Comparison of ENCODE assay signal across 9 cellular contexts in genomic region chr3:5016218-5017161, GRCh38. TPM values are rescaled to one million over a fixed set of nuclear protein-coding genes. Genes with fewer than 3 reads are reported as not detected.
A peak's percentile ranks its signal among the peaks of the same experiment; 100 is the strongest.
DNase-seq lines count a peak whose midpoint lies in the region; ATAC-seq and TF ChIP-seq lines count a peak whose summit lies in the region.
"Had no signal": no experiment of that assay in that cellular context is flagged by ENCODE, and none has a peak within 500 bp of the region (broad histone marks: within the 10 kb centered on the region; RNA-seq: fewer than 3 reads in every experiment).

No MANE protein-coding gene starts in this region.

- H3K9me3 ChIP-seq in right cardiac atrium (ENCODE audit: control insufficient read depth, low read length) (no peaks in the 10 kb centered on the region), upper lobe of left lung (no peaks in the 10 kb centered on the region)

- no peak for TF ChIP-seq POLR2A in upper lobe of left lung (IDR thresholded peaks at IDR 0.05)

- TF ChIP-seq CTCF in GM12865 (IDR thresholded peaks at IDR 0.05; ENCODE audit: insufficient read depth, low read depth, low read length, missing control alignments) (no peak), upper lobe of left lung (IDR thresholded peaks at IDR 0.05) (no peak)

- H3K27me3 ChIP-seq in right cardiac atrium (ENCODE audit: control insufficient read depth, insufficient read depth) (no peaks in the 10 kb centered on the region), upper lobe of left lung (no peaks in the 10 kb centered on the region)

- H3K4me1 ChIP-seq in right cardiac atrium (ENCODE audit: control insufficient read depth, insufficient read depth, low read length) (peaks cover 16% of the 10 kb centered on the region), upper lobe of left lung (peaks cover 25 to 48% (median 31%) of the 10 kb centered on the region in 4 donors)

- ATAC-seq in GM21723 (IDR thresholded peaks at IDR 0.05; ENCODE audit: unreplicated experiment) (peak; percentile 65), right cardiac atrium (peak; percentile 60 to 81), upper lobe of left lung (ENCODE audit: low FRiP score in 2 of 2) (peak; percentile 48 to 72)

- peak; percentile 59 for DNase-seq in GM12865 (ENCODE audit: low read depth)
- DNase-seq in KBM-7, result peak; percentile 85
- DNase-seq in activated CD4-positive, alpha-beta T cell treated with anti-CD3 and anti-CD28 coated beads, Interleukin-2, amount 50 U/mL, for 1 hour, result peak; percentile 36
- DNase-seq in right cardiac atrium, result peak; percentile 57 to 63 (median 59)
- peak in 1 of 2 donors; percentile 80 for DNase-seq in upper lobe of left lung
- DNase-seq in NCI-H2196 treated with DMSO at 0.1 percent for 48 hours (lab: John Stamatoyannopoulos, UW; ENCODE audit: unreplicated experiment), result no peak
- DNase-seq in ecto neural progenitor cell (ENCODE audit: low spot score), result no peak

- peak in 2 of 4 donors; percentile 55 to 73 for TF ChIP-seq EP300 in upper lobe of left lung (IDR thresholded peaks at IDR 0.05)

- in situ Hi-C loops in KBM-7 (cut with MboI; ENCODE audit: low pct_unique_long_range_greater_than_20kb, low sequenced_read_pairs), result no loop called here

- no peak overlapping the region for H3K4me3 ChIP-seq in GM12865 (ENCODE audit: low read depth, low read length)
- no peak overlapping the region for H3K4me3 ChIP-seq in right cardiac atrium (ENCODE audit: low read length)
- no peak overlapping the region for H3K4me3 ChIP-seq in upper lobe of left lung
- H3K4me3 ChIP-seq: SK-N-MC had no signal

- intact Hi-C loops in right cardiac atrium (cut with DNase I), result loop anchor here in 1 of 4 donors (5.0 kb wide), 1 partner anchor 34 kb away; no protein-coding TSS in a partner anchor

- H3K36me3 ChIP-seq in upper lobe of left lung, result no peaks in the 10 kb centered on the region

- no peak overlapping the region for H3K27ac ChIP-seq in right cardiac atrium (ENCODE audit: low read length)
- peak overlapping the region in 3 of 4 donors; percentile 13 to 56 (median 38) for H3K27ac ChIP-seq in upper lobe of left lung
- H3K27ac ChIP-seq: SK-N-MC had no signal

- WGBS in right cardiac atrium, result 46% methylated on average over 11 of the region's 11 CpGs
- 47 to 58% methylated on average over 11 of the region's 11 CpGs for WGBS in upper lobe of left lung, 2 donors

RNA-seq across cellular contexts. Expression of gene BHLHE40, which starts 37.3 kb away (rescaled TPM):
- total RNA-seq in right cardiac atrium, result 10 to 100 TPM; 33.6 to 65.9 (median 39.2) TPM
- 22.9 TPM for polyA plus RNA-seq in right cardiac atrium
- total RNA-seq in upper lobe of left lung, result 100 to 1,000 TPM in 1 of 6 donors, 10 to 100 TPM in 5; 58.7 to 129 (median 78.6) TPM

Comparison
In these comparisons a context has a peak if more than half of its experiments do, and no peak if none do; other contexts are left out.
1. DNase-seq: peak in GM12865 (single experiment), KBM-7 (single experiment), activated CD4-positive, alpha-beta T cell treated with anti-CD3 and anti-CD28 coated beads, Interleukin-2, amount 50 U/mL, for 1 hour (single experiment) and right cardiac atrium (3 of 3); none in NCI-H2196 treated with DMSO at 0.1 percent for 48 hours (single experiment) and ecto neural progenitor cell (single experiment).
2. Peak in every context shown above with its lines, with median percentiles within 50 percentile points of each other: ATAC-seq.